ENCODE assay signal across 1 cellular context in genomic region chr20:62376112-62377063, GRCh38.
TF ChIP-seq lines count a peak whose summit lies in the region.

No MANE protein-coding gene starts in this region.

TF ChIP-seq in A549, 52 proteins besides CTCF, POLR2A, EP300 and RAD21 (continued from another document):
- TF ChIP-seq REST (IDR thresholded peaks at IDR 0.05) (no peak), PBX3 (IDR thresholded peaks at IDR 0.05) (peak; percentile 18; the same call in 1 of the 2 replicates), USF2 (IDR thresholded peaks at IDR 0.05) (no peak), ELK1 (IDR thresholded peaks at IDR 0.05; ENCODE audit: low read depth, low read length) (no peak), KDM5A (IDR thresholded peaks at IDR 0.05) (no peak), FOSB (CRISPR knock-in tag; IDR thresholded peaks at IDR 0.05) (no peak), EHF (CRISPR knock-in tag; IDR thresholded peaks at IDR 0.05) (no peak), HEYL (CRISPR knock-in tag; IDR thresholded peaks at IDR 0.05) (no peak), SMC3 (IDR thresholded peaks at IDR 0.05) (peak; percentile 79), JUN (IDR thresholded peaks at IDR 0.05) (peak in 1 of 2 experiments; percentile 9; a peak in 1 of 5 replicates)
